8 cellular contexts compared by ENCODE assay signal in genomic region chr10:69318087-69318996, GRCh38. TPM values are rescaled to one million over a fixed set of nuclear protein-coding genes. Genes with fewer than 3 reads are reported as not detected.
DNase-seq lines count a peak whose midpoint lies in the region; TF ChIP-seq lines count a peak whose summit lies in the region.

No MANE protein-coding gene starts in this region.

- TF ChIP-seq CTCF in H9 (conservative IDR thresholded peaks at IDR 0.05) (no peak), MM.1S (IDR thresholded peaks at IDR 0.05; ENCODE audit: low read length) (no peak), cardiac muscle cell (IDR thresholded peaks at IDR 0.05; ENCODE audit: low read depth, low read length) (no peak), transverse colon (IDR thresholded peaks at IDR 0.05) (peak in 1 of 5 experiments; percentile 15)

- H4K91ac ChIP-seq in H9 (ENCODE audit: insufficient read length, low read depth, low read length) (no peak overlapping the region), trophoblast cell (ENCODE audit: low read depth, low read length) (peak overlapping the region; percentile 96)

- H3K4me1 ChIP-seq in H9 (ENCODE audit: insufficient read depth, low read length) (peaks cover 24% of the 10 kb centered on the region; the same call in 1 of the 2 replicates), MM.1S (ENCODE audit: low read length) (peaks cover 15% of the 10 kb centered on the region; the same call in 1 of the 2 replicates), cardiac muscle cell (ENCODE audit: low read depth) (peaks cover 32% of the 10 kb centered on the region), trophoblast cell (ENCODE audit: control insufficient read depth in 1 of 2, insufficient read depth in 2 of 2, low read length in 2 of 2) (peaks cover 38 to 51% of the 10 kb centered on the region in 2 experiments), transverse colon (peaks cover 15 to 42% (median 26%) of the 10 kb centered on the region in 4 donors)

- H3K9me2 ChIP-seq in MM.1S (replicated peaks; ENCODE audit: insufficient read depth, low read length), result no peaks in the 10 kb centered on the region

- H4K5ac ChIP-seq in H9 (ENCODE audit: insufficient read length, low read depth, low read length), result no peak overlapping the region

- H3K27ac ChIP-seq in H9 (ENCODE audit: insufficient read length, low read depth, low read length), result no peak overlapping the region
- no peak overlapping the region; the same call in 1 of the 2 replicates for H3K27ac ChIP-seq in MM.1S (ENCODE audit: low read length)
- peak overlapping the region; percentile 48 for H3K27ac ChIP-seq in cardiac muscle cell
- H3K27ac ChIP-seq in trophoblast cell (ENCODE audit: low read depth, low read length), result peak overlapping the region; percentile 92
- peak overlapping the region; percentile 94 to 97 (median 96) for H3K27ac ChIP-seq in transverse colon

- no CpG with 5 or more reads among the region's 108 CpGs for WGBS in H9 (ENCODE audit: extremely low coverage, insufficient read length, low lambda C conversion rate)
- WGBS in trophoblast cell (ENCODE audit: extremely low coverage, insufficient coverage, insufficient read length), result no CpG with 5 or more reads among the region's 108 CpGs
- 2% methylated on average over 48 of the region's 108 CpGs; no CpG with 5 or more reads in 1 of the 2 donors for WGBS in transverse colon (ENCODE audit: low coverage in 1 of 2), 2 donors

- H3K23ac ChIP-seq in H9 (ENCODE audit: insufficient read length, low read depth, low read length) (no peak overlapping the region), trophoblast cell (ENCODE audit: low read length) (no peak overlapping the region)

- no peak overlapping the region for H2AFZ ChIP-seq in H9 (ENCODE audit: low read length)
- peak overlapping the region; percentile 98 for H2AFZ ChIP-seq in MM.1S (ENCODE audit: low read length)
- peak overlapping the region; percentile 94 for H2AFZ ChIP-seq in trophoblast cell (ENCODE audit: insufficient read depth, low read length, poor library complexity)

- no peaks in the 10 kb centered on the region for H3K9me3 ChIP-seq in H9 (ENCODE audit: control insufficient read depth, low read depth, low read length)
- no peaks in the 10 kb centered on the region for H3K9me3 ChIP-seq in MM.1S (replicated peaks; ENCODE audit: insufficient read depth, low read length)
- no peaks in the 10 kb centered on the region for H3K9me3 ChIP-seq in cardiac muscle cell (ENCODE audit: low read depth)
- H3K9me3 ChIP-seq in trophoblast cell (ENCODE audit: insufficient read depth, low read depth, low read length), result no peaks in the 10 kb centered on the region
- H3K9me3 ChIP-seq in transverse colon, result no peaks in the 10 kb centered on the region

- H3K23me2 ChIP-seq in H9 (ENCODE audit: insufficient read length, low read depth, low read length, poor library complexity, severe bottlenecking), result peaks cover 12% of the 10 kb centered on the region

- intact Hi-C loops in transverse colon (cut with DNase I; ENCODE audit: low total_unique reads), result loop anchor here (5.0 kb wide), 1 partner anchor 44 kb away; no protein-coding TSS in a partner anchor

- DNase-seq in GM04504 (ENCODE audit: low read depth) (peak; percentile 71), H9 (peak; percentile 88), MM.1S (peak; percentile 90), SKM-1 treated with dmso at 0.1 percent for 144 hours (lab: John Stamatoyannopoulos, UW; ENCODE audit: unreplicated experiment) (peak; percentile 87), cardiac muscle cell (ENCODE audit: low read depth in 1 of 2, low spot score in 1 of 2) (peak; percentile 87 to 95), trophoblast cell (peak; percentile 94 to 98), transverse colon (peak; percentile 94)
- peak; percentile 96 for DNase-seq in activated naive CD8-positive, alpha-beta T cell treated with anti-CD3 and anti-CD28 coated beads for 36 hours

- H3K79me2 ChIP-seq in H9 (ENCODE audit: insufficient read depth, low read length) (peaks cover 40% of the 10 kb centered on the region), MM.1S (ENCODE audit: low read length) (0 out of 2 replicates have a peak, but pooled peaks cover 3% of the 10 kb centered on the region), trophoblast cell (ENCODE audit: control insufficient read depth, insufficient read depth, low read length, poor library complexity) (peaks cover 28% of the 10 kb centered on the region)

- H3T11ph ChIP-seq in H9 (ENCODE audit: low read length), result no peak overlapping the region

- H3K27me3 ChIP-seq in H9 (ENCODE audit: insufficient read depth, low read length), result no peaks in the 10 kb centered on the region
- no peaks in the 10 kb centered on the region for H3K27me3 ChIP-seq in MM.1S (replicated peaks; ENCODE audit: insufficient read depth, low read length)
- no peaks in the 10 kb centered on the region for H3K27me3 ChIP-seq in cardiac muscle cell
- H3K27me3 ChIP-seq in trophoblast cell (ENCODE audit: insufficient read depth, low read length), result no peaks in the 10 kb centered on the region
- H3K27me3 ChIP-seq in transverse colon, result no peaks in the 10 kb centered on the region

- TF ChIP-seq POLR2A in transverse colon (IDR thresholded peaks at IDR 0.05), result peak; percentile 81

- H3K14ac ChIP-seq in H9 (ENCODE audit: insufficient read depth, low read length) (no peak overlapping the region; the same call in 1 of the 2 replicates), trophoblast cell (ENCODE audit: low read length) (peak overlapping the region; percentile 96)

- H3K9me3 Mint-ChIP-seq in H9, result no peaks in the 10 kb centered on the region
- H3K9me3 Mint-ChIP-seq in activated naive CD8-positive, alpha-beta T cell treated with anti-CD3 and anti-CD28 coated beads for 36 hours, result no peaks in the 10 kb centered on the region

- H3K4me3 ChIP-seq in MM.1S (ENCODE audit: low read length) (peak overlapping the region; percentile 89), cardiac muscle cell (peak overlapping the region; percentile 94), trophoblast cell (ENCODE audit: low read depth, low read length) (peak overlapping the region; percentile 86), transverse colon (peak overlapping the region; percentile 80 to 84 (median 82))

- no peaks in the 10 kb centered on the region for H3K36me3 ChIP-seq in MM.1S (replicated peaks; ENCODE audit: insufficient read depth, low read length)
- no peaks in the 10 kb centered on the region for H3K36me3 ChIP-seq in cardiac muscle cell
- peaks cover 0 to 4% of the 10 kb centered on the region in 2 experiments for H3K36me3 ChIP-seq in trophoblast cell (ENCODE audit: control insufficient read depth in 1 of 2, insufficient read depth in 2 of 2, low read length in 2 of 2)
- no peaks in the 10 kb centered on the region for H3K36me3 ChIP-seq in transverse colon

- H2BK20ac ChIP-seq in H9 (ENCODE audit: low read depth, low read length, poor library complexity, severe bottlenecking), result no peak overlapping the region

- no peak for TF ChIP-seq EP300 in transverse colon (IDR thresholded peaks at IDR 0.05; ENCODE audit: low read depth)

- no peak overlapping the region for H2BK5ac ChIP-seq in H9 (ENCODE audit: insufficient read length, low read length)
- peak overlapping the region; percentile 91 for H2BK5ac ChIP-seq in trophoblast cell (ENCODE audit: low read depth, low read length, poor library complexity)

- H3K27ac Mint-ChIP-seq in H9, result no peak overlapping the region; a peak in 1 of 7 replicates
- peak overlapping the region; percentile 98 for H3K27ac Mint-ChIP-seq in activated naive CD8-positive, alpha-beta T cell treated with anti-CD3 and anti-CD28 coated beads for 36 hours

- H3K9ac ChIP-seq in H9 (ENCODE audit: extremely low read depth, insufficient read length, low read length), result peak overlapping the region; percentile 21
- peak overlapping the region; percentile 61 for H3K9ac ChIP-seq in MM.1S (ENCODE audit: low read length)
- H3K9ac ChIP-seq in trophoblast cell (ENCODE audit: low read length), result peak overlapping the region; percentile 73

- peak overlapping the region; percentile 99 for H3K4me2 ChIP-seq in H9 (ENCODE audit: insufficient read depth, insufficient read length, low read length)
- H3K4me2 ChIP-seq in MM.1S (ENCODE audit: low read depth, low read length), result peak overlapping the region; percentile 100
- peak overlapping the region; percentile 94 for H3K4me2 ChIP-seq in trophoblast cell (ENCODE audit: low read length)

- H3K4ac ChIP-seq in H9 (ENCODE audit: low read depth, low read length) (no peak overlapping the region), trophoblast cell (ENCODE audit: low read depth, low read length) (peak overlapping the region; percentile 99)

- H2BK12ac ChIP-seq in H9 (ENCODE audit: insufficient read length, low read depth, low read length) (no peak overlapping the region), trophoblast cell (ENCODE audit: low read length) (peak overlapping the region; percentile 87)

- peak overlapping the region; percentile 87 for H4K12ac ChIP-seq in trophoblast cell (ENCODE audit: low read depth, low read length)

- no peak overlapping the region for H3K18ac ChIP-seq in H9 (ENCODE audit: insufficient read length, low read depth, low read length)
- peak overlapping the region; percentile 95 for H3K18ac ChIP-seq in trophoblast cell (ENCODE audit: low read length)

- H4K8ac ChIP-seq in H9 (replicated peaks; ENCODE audit: insufficient read length, low read depth, low read length) (no peak overlapping the region), trophoblast cell (ENCODE audit: low read depth, low read length) (peak overlapping the region; percentile 88)

- H3K79me1 ChIP-seq in H9 (ENCODE audit: insufficient read depth, low read depth, low read length, poor library complexity, severe bottlenecking) (peaks cover 3% of the 10 kb centered on the region), trophoblast cell (ENCODE audit: low read length) (peaks cover 42% of the 10 kb centered on the region)

- no peaks in the 10 kb centered on the region for H3F3A ChIP-seq in MM.1S (ENCODE audit: insufficient read depth, low read length)

- H2BK15ac ChIP-seq in H9 (ENCODE audit: low read depth, low read length), result no peak overlapping the region

- H3K36me3 Mint-ChIP-seq in H9 (ENCODE audit: insufficient read depth in 1 of 3, low read depth in 3 of 3), result peaks cover 0 to 4% (median 0%) of the 10 kb centered on the region in 3 experiments; a peak in 2 of 7 replicates
- peaks cover 31% of the 10 kb centered on the region for H3K36me3 Mint-ChIP-seq in activated naive CD8-positive, alpha-beta T cell treated with anti-CD3 and anti-CD28 coated beads for 36 hours

- no peak overlapping the region for H3K56ac ChIP-seq in H9 (ENCODE audit: insufficient read length, low read depth, low read length)

- H4K20me1 ChIP-seq in H9 (ENCODE audit: control insufficient read depth, insufficient read depth, insufficient read length) (no peaks in the 10 kb centered on the region), MM.1S (ENCODE audit: insufficient read depth, low read length) (no peaks in the 10 kb centered on the region)

- H3K27me3 Mint-ChIP-seq in H9 (ENCODE audit: low read depth), result no peaks in the 10 kb centered on the region; the same call in 1 of the 2 replicates
- no peaks in the 10 kb centered on the region for H3K27me3 Mint-ChIP-seq in activated naive CD8-positive, alpha-beta T cell treated with anti-CD3 and anti-CD28 coated beads for 36 hours

- no peak overlapping the region for H2BK120ac ChIP-seq in H9 (ENCODE audit: low read depth, low read length, poor library complexity, severe bottlenecking)
- H2BK120ac ChIP-seq in trophoblast cell (ENCODE audit: insufficient read depth, low read length, poor library complexity), result peak overlapping the region; percentile 97

- in situ Hi-C loops in transverse colon (cut with MboI; ENCODE audit: low pct_ligation_motif_present in 1 of 4, low pct_unique_long_range_greater_than_20kb in 1 of 4, low sequenced_read_pairs in 3 of 4), result loop anchor here in 1 of 4 donors (10.0 kb wide), 1 partner anchor 84 kb away; no protein-coding TSS in a partner anchor

- H2AK5ac ChIP-seq in H9 (ENCODE audit: insufficient read length, low read length), result no peak overlapping the region
- peak overlapping the region; percentile 92 for H2AK5ac ChIP-seq in trophoblast cell (ENCODE audit: low read length)

- peak overlapping the region; percentile 89 to 96 for H3K4me3 Mint-ChIP-seq in H9
- peak overlapping the region; percentile 93 for H3K4me3 Mint-ChIP-seq in activated naive CD8-positive, alpha-beta T cell treated with anti-CD3 and anti-CD28 coated beads for 36 hours

- peaks cover 40 to 43% of the 10 kb centered on the region in 2 experiments for H3K4me1 Mint-ChIP-seq in H9
- H3K4me1 Mint-ChIP-seq in activated naive CD8-positive, alpha-beta T cell treated with anti-CD3 and anti-CD28 coated beads for 36 hours, result peaks cover 42% of the 10 kb centered on the region

RNA-seq across cellular contexts. Expression of gene HK1, which starts 40.0 kb away (rescaled TPM):
- total RNA-seq in H9 (2021) (98.8 and 104 TPM in 2 replicates), cardiac muscle cell (283 and 324 TPM in 2 replicates), transverse colon (10 to 100 TPM; 27.3 to 69.9 (median 54.0) TPM)
- 100 to 1,000 TPM; 236 to 244 TPM for total RNA-seq in activated naive CD8-positive, alpha-beta T cell treated with anti-CD3 and anti-CD28 coated beads for 36 hours
- 347 and 375 TPM in 2 replicates for polyA plus RNA-seq in cardiac muscle cell
- 116 and 118 TPM in 2 replicates for polyA plus RNA-seq in trophoblast cell (2013)

Comparison
In these comparisons a context has a peak if more than half of its experiments do, and no peak if none do; other contexts are left out.
1. H3K27ac ChIP-seq: peak in cardiac muscle cell (single experiment), trophoblast cell (single experiment) and transverse colon (4 of 4); none in H9 (single experiment) and MM.1S (single experiment).
2. H3K9ac ChIP-seq: peak in every context shown above with its lines; median percentile 73 in trophoblast cell; 61 in MM.1S; 21 in H9.
3. Peak in every context shown above with its lines, with median percentiles within 50 percentile points of each other: DNase-seq, H3K4me2 ChIP-seq and H3K4me3 ChIP-seq.